ENCODE assay signal across 25 cellular contexts in genomic region chr2:56292966-56293365, GRCh38.
DNase-seq lines count a peak whose midpoint lies in the region; ATAC-seq and TF ChIP-seq lines count a peak whose summit lies in the region.
"Had no signal": no experiment of that assay in that cellular context is flagged by ENCODE, and none has a peak within 500 bp of the region (broad histone marks: within the 10 kb centered on the region; RNA-seq: fewer than 3 reads in every experiment).

No MANE protein-coding gene starts in this region.

- no peaks in the 10 kb centered on the region; the same call in 1 of the 2 replicates for H3K9me3 Mint-ChIP-seq in HFFc6
- H3K9me3 Mint-ChIP-seq in activated naive CD4-positive, alpha-beta T cell treated with anti-CD3 and anti-CD28 coated beads, Interleukin-2, amount 50 U/mL, for 72 hours: peaks cover 15 to 20% of the 10 kb centered on the region in 2 donors

- H3K4me1 Mint-ChIP-seq in HFFc6 (ENCODE audit: low read depth): peaks cover 91% of the 10 kb centered on the region
- H3K4me1 Mint-ChIP-seq: CD14-positive monocyte; CD4-positive, alpha-beta memory T cell; CD4-positive, CD25-positive, alpha-beta regulatory T cell; CD8-positive, alpha-beta memory T cell had no signal

- H3K36me3 Mint-ChIP-seq in HFFc6 (ENCODE audit: low read depth): peaks cover 38% of the 10 kb centered on the region
- H3K36me3 Mint-ChIP-seq in activated naive CD4-positive, alpha-beta T cell treated with anti-CD3 and anti-CD28 coated beads, Interleukin-2, amount 50 U/mL, for 72 hours: peaks cover under 1 to 5% of the 10 kb centered on the region in 2 donors
- H3K36me3 Mint-ChIP-seq: CD14-positive monocyte; CD4-positive, alpha-beta memory T cell; CD4-positive, CD25-positive, alpha-beta regulatory T cell; CD8-positive, alpha-beta memory T cell had no signal

- TF ChIP-seq CTCF in HFFc6 (IDR thresholded peaks at IDR 0.05): no peak
- TF ChIP-seq CTCF in mucosa of descending colon (IDR thresholded peaks at IDR 0.05): no peak

- H3K36me3 ChIP-seq in mucosa of descending colon (ENCODE audit: low read depth): no peaks in the 10 kb centered on the region
- H3K36me3 ChIP-seq: BE2C, BLaER1 had no signal

- ATAC-seq in activated naive CD4-positive, alpha-beta T cell treated with anti-CD3 and anti-CD28 coated beads, Interleukin-2, amount 50 U/mL, for 72 hours: no peak
- ATAC-seq in mucosa of descending colon: no peak
- ATAC-seq: A549, GM12878 had no signal

- no peaks in the 10 kb centered on the region for H3K27me3 Mint-ChIP-seq in HFFc6 (ENCODE audit: insufficient read depth)
- H3K27me3 Mint-ChIP-seq: CD4-positive, alpha-beta memory T cell; CD4-positive, CD25-positive, alpha-beta regulatory T cell; CD8-positive, alpha-beta memory T cell had no signal

- no peak overlapping the region for H3K4me3 ChIP-seq in mucosa of descending colon
- H3K4me3 ChIP-seq: A549, BLaER1, GM12878 had no signal

- no peaks in the 10 kb centered on the region for H3K9me3 ChIP-seq in mucosa of descending colon
- H3K9me3 ChIP-seq: A549, BE2C, BLaER1 had no signal

- intact Hi-C loops in mucosa of descending colon (cut with DNase I, micrococcal nuclease): no loop called here

- H3K4me1 ChIP-seq in mucosa of descending colon (ENCODE audit: low read depth): no peaks in the 10 kb centered on the region
- H3K4me1 ChIP-seq: A549, BE2C, BLaER1 had no signal

- H3K27ac Mint-ChIP-seq in HFFc6: peak overlapping the region; percentile 0; the same call in 1 of the 2 replicates
- H3K27ac Mint-ChIP-seq in activated naive CD4-positive, alpha-beta T cell treated with anti-CD3 and anti-CD28 coated beads, Interleukin-2, amount 50 U/mL, for 72 hours: no peak overlapping the region
- H3K27ac Mint-ChIP-seq: CD4-positive, alpha-beta memory T cell; CD4-positive, CD25-positive, alpha-beta regulatory T cell; CD8-positive, alpha-beta memory T cell had no signal

- peak overlapping the region; percentile 7; the same call in 1 of the 2 replicates for H3K4me3 Mint-ChIP-seq in HFFc6
- H3K4me3 Mint-ChIP-seq: CD14-positive monocyte; CD4-positive, alpha-beta memory T cell; CD4-positive, CD25-positive, alpha-beta regulatory T cell; CD8-positive, alpha-beta memory T cell had no signal

- DNase-seq in DMS 273 (lab: John Stamatoyannopoulos, UW; ENCODE audit: unreplicated experiment): peak; percentile 60
- no peak for DNase-seq in HFFc6
- DNase-seq in NCI-H69 (lab: John Stamatoyannopoulos, UW): peak; percentile 18
- peak; percentile 17 for DNase-seq in fibroblast of the conjunctiva (ENCODE audit: low read depth)
- DNase-seq in activated naive CD4-positive, alpha-beta T cell treated with anti-CD3 and anti-CD28 coated beads, Interleukin-2, amount 50 U/mL, for 72 hours (ENCODE audit: low spot score in 2 of 2): no peak
- no peak for DNase-seq in A172 (ENCODE audit: low spot score)
- DNase-seq in NCI-H187 treated with DMSO at 0.1 percent for 48 hours (lab: John Stamatoyannopoulos, UW): no peak
- DNase-seq in mucosa of descending colon: no peak
- DNase-seq: 8988T; BE2C; C1 segment of cervical spinal cord; CD4-positive, alpha-beta memory T cell; CD4-positive, CD25-positive, alpha-beta regulatory T cell; CD8-positive, alpha-beta memory T cell; COR-L47; DMS153; DMS53; DMS79; DND-41; EL; GDM1 had no signal

Comparison
In these comparisons a context has a peak if more than half of its experiments do, and no peak if none do; other contexts are left out.
1. DNase-seq: peak in DMS 273 (single experiment), NCI-H69 (single experiment) and fibroblast of the conjunctiva (single experiment); none in HFFc6 (single experiment), activated naive CD4-positive, alpha-beta T cell treated with anti-CD3 and anti-CD28 coated beads, Interleukin-2, amount 50 U/mL, for 72 hours (0 of 2), A172 (single experiment), NCI-H187 treated with DMSO at 0.1 percent for 48 hours (single experiment) and mucosa of descending colon (0 of 3).